Comparison of ENCODE assay signal across 16 cellular contexts in the genomic region with DNA sequence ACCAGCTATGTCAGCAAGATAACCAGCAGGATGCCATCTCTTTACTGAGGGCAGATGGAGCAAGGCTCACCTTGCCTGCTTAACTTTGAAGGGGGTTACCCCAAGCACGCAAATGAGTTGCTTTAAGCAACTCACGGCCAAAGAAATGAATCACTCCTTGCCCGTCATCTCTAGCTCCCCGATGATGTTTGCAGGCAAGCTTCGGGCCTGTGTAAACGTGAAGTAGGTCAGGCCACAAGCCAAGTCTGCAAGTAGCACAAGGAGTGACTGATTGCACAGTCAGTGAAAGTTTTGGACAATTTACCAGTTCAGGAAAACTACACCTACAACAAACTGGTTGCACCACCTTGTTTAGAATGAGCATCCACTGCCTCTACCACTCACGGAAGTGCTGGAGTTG.
DNase-seq lines count a peak whose midpoint lies in the region; FAIRE-seq and TF ChIP-seq lines count a peak whose summit lies in the region.
"Had no signal": no experiment of that assay in that cellular context is flagged by ENCODE, and none has a peak within 500 bp of the region (broad histone marks: within the 10 kb centered on the region; RNA-seq: fewer than 3 reads in every experiment).

No MANE protein-coding gene starts in this region.

- dilution Hi-C loops in keratinocyte (cut with MboI; ENCODE audit: extremely low pct_ligation_motif_present, low sequenced_read_pairs), result no loop called here

- DNase-seq in NCI-H1105 treated with DMSO at 0.1 percent for 48 hours (lab: John Stamatoyannopoulos, UW) (peak; percentile 7), NCI-H1105 (lab: John Stamatoyannopoulos, UW) (no peak), brain microvascular endothelial cell (peak; percentile 56), keratinocyte (ENCODE audit: low read depth, low spot score) (peak; percentile 99), urothelium cell line (ENCODE audit: low spot score) (peak; percentile 65), testis (no peak), NCI-H2081 treated with DMSO at 0.1 percent for 48 hours (lab: John Stamatoyannopoulos, UW) (no peak), colonic mucosa (no peak)
- DNase-seq: 8988T; activated CD8-positive, alpha-beta memory T cell treated with anti-CD3 and anti-CD28 coated beads for 24 hours; activated naive CD4-positive, alpha-beta T cell treated with anti-CD3 and anti-CD28 coated beads, Interleukin-2, amount 10 ng/mL, durations not matched to agents 7 days and 5 days; Calu3; naive thymus-derived CD4-positive, alpha-beta T cell; Peyer's patch had no signal

- TF ChIP-seq CTCF in brain microvascular endothelial cell (IDR thresholded peaks at IDR 0.05; ENCODE audit: low read depth, low read length, missing control alignments) (no peak), keratinocyte (optimal IDR thresholded peaks at IDR 0.05 in 1 of 3, IDR thresholded peaks at IDR 0.05 in 1 of 3, conservative IDR thresholded peaks at IDR 0.05 in 1 of 3; ENCODE audit: extremely low read depth in 1 of 3, insufficient read depth in 2 of 3, low read length in 3 of 3) (no peak), testis (IDR thresholded peaks at IDR 0.05) (no peak), colonic mucosa (IDR thresholded peaks at IDR 0.05) (no peak)

- peak overlapping the region; percentile 73 for H3K4me2 ChIP-seq in keratinocyte (ENCODE audit: control insufficient read depth, extremely low read depth, insufficient read depth, low read depth, low read length)

- peak overlapping the region; percentile 53 for H3K9ac ChIP-seq in keratinocyte (ENCODE audit: control insufficient read depth, extremely low read depth, insufficient read depth, low read length)
- no peak overlapping the region for H3K9ac ChIP-seq in colonic mucosa (ENCODE audit: low read depth in 2 of 2, low read length in 2 of 2)

- intact Hi-C loops in testis (cut with DNase I; ENCODE audit: low total_unique reads), result no loop called here
- intact Hi-C loops in colonic mucosa (cut with DNase I), result no loop called here

- no peaks in the 10 kb centered on the region for H3K36me3 ChIP-seq in brain microvascular endothelial cell (replicated peaks)
- no peaks in the 10 kb centered on the region for H3K36me3 ChIP-seq in keratinocyte (ENCODE audit: control insufficient read depth in 2 of 2, extremely low read depth in 1 of 2, insufficient read depth in 2 of 2, low read length in 2 of 2)
- no peaks in the 10 kb centered on the region for H3K36me3 ChIP-seq in testis (ENCODE audit: low read depth, missing control alignments)
- no peaks in the 10 kb centered on the region for H3K36me3 ChIP-seq in colonic mucosa
- H3K36me3 ChIP-seq: Peyer's patch, thoracic aorta had no signal

- peak overlapping the region; percentile 45 for H2AFZ ChIP-seq in keratinocyte (ENCODE audit: control insufficient read depth, low read length)

- H3K4me3 ChIP-seq in brain microvascular endothelial cell (ENCODE audit: low read depth, low read length) (no peak overlapping the region), keratinocyte (ENCODE audit: control insufficient read depth in 2 of 3, extremely low read depth in 1 of 3, insufficient read depth in 2 of 3, low read depth in 1 of 3, low read length in 3 of 3) (no peak overlapping the region), testis (no peak overlapping the region), colonic mucosa (no peak overlapping the region)
- H3K4me3 ChIP-seq: Peyer's patch, thoracic aorta had no signal

- TF ChIP-seq POLR2A in testis (IDR thresholded peaks at IDR 0.05), result no peak

- peaks cover 2% of the 10 kb centered on the region for H3K9me3 ChIP-seq in keratinocyte (ENCODE audit: control insufficient read depth, low read depth, low read length)
- no peaks in the 10 kb centered on the region for H3K9me3 ChIP-seq in testis
- no peaks in the 10 kb centered on the region for H3K9me3 ChIP-seq in colonic mucosa
- H3K9me3 ChIP-seq: Peyer's patch, thoracic aorta had no signal

- H3K4me1 ChIP-seq in keratinocyte (ENCODE audit: control insufficient read depth, extremely low read depth, insufficient read depth, low read length) (peaks cover 13% of the 10 kb centered on the region), testis (no peaks in the 10 kb centered on the region), colonic mucosa (no peaks in the 10 kb centered on the region)
- H3K4me1 ChIP-seq: Peyer's patch had no signal

- FAIRE-seq in keratinocyte (lab: Jason Lieb, UNC), result peak; percentile 97
- FAIRE-seq in urothelium cell line (lab: Jason Lieb, UNC), result peak; percentile 52
- FAIRE-seq: colon had no signal

- 68 to 77% methylated on average over 7 of the region's 7 CpGs for WGBS in testis, 2 donors

- no peaks in the 10 kb centered on the region for H3K79me2 ChIP-seq in keratinocyte (ENCODE audit: control insufficient read depth, insufficient read depth, low read length)

- no peak overlapping the region for H3K27ac ChIP-seq in brain microvascular endothelial cell
- peak overlapping the region; percentile 94 for H3K27ac ChIP-seq in keratinocyte (ENCODE audit: control insufficient read depth, insufficient read depth, low read length)
- H3K27ac ChIP-seq in testis, result no peak overlapping the region
- H3K27ac ChIP-seq in colonic mucosa, result no peak overlapping the region
- H3K27ac ChIP-seq: Peyer's patch, thoracic aorta had no signal

- H3K27me3 ChIP-seq in brain microvascular endothelial cell (replicated peaks) (no peaks in the 10 kb centered on the region), keratinocyte (ENCODE audit: control insufficient read depth, extremely low read depth, insufficient read depth, low read length) (no peaks in the 10 kb centered on the region), testis (no peaks in the 10 kb centered on the region), colonic mucosa (no peaks in the 10 kb centered on the region)
- H3K27me3 ChIP-seq: Peyer's patch had no signal

- H3K9me1 ChIP-seq in keratinocyte (ENCODE audit: control insufficient read depth, extremely low read depth, insufficient read depth, low read length), result no peaks in the 10 kb centered on the region

- no peaks in the 10 kb centered on the region for H4K20me1 ChIP-seq in keratinocyte (ENCODE audit: control insufficient read depth, extremely low read depth, insufficient read depth, low read length)

- in situ Hi-C loops in brain microvascular endothelial cell (cut with HindIII; ENCODE audit: low pct_ligation_motif_present, low sequenced_read_pairs), result no loop called here

Comparison
In these comparisons a context has a peak if more than half of its experiments do, and no peak if none do; other contexts are left out.
1. DNase-seq: peak in NCI-H1105 treated with DMSO at 0.1 percent for 48 hours (single experiment), brain microvascular endothelial cell (single experiment), keratinocyte (single experiment) and urothelium cell line (single experiment); none in NCI-H1105 (single experiment), testis (single experiment), NCI-H2081 treated with DMSO at 0.1 percent for 48 hours (single experiment) and colonic mucosa (single experiment).